In the genomic region with DNA sequence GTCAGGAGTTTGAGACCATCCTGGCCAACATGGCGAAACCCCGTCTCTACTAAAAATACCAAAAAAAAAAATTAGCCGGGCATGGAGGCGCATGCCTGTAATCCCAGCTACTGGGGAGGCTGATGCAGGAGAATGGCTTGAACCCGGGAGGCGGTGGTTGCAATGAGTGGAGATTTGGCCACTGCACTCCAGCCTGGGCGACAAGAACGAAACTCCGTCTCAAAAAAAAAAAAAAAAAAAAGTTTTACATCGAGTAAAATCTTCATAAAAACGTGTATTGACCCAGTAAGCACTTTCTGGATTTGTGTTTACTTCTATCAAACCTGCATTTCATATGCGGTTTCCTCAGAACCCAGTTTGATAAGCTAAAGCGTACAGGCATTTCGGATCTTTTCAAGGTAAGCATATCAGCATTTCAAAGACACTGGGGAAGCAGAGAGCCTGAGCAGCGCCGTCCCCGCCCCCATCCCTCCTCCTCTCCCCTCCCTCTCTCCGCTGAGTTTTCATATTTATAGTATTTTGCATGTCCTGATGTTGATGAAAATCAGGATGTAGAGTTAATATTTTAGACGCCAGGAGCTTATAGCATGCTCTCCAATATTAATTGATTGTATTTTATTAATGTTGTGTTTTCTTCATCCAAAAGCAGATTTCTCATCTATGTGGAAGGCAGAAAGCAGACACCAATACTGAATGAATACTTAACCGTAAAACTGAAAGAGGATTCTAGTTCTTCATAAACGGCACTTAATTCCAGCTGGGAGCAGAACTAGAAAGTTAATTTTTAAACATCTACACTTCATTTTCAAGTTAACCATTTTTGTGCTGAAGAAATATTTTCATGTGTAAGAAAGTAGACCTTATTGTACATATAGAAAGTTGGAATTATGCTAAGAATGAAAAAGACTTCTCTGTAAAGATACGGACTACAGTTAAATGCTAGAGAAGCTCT, we compare ENCODE assay signal across 9 cellular contexts. TPM values are rescaled to one million over a fixed set of nuclear protein-coding genes. Genes with fewer than 3 reads are reported as not detected.
DNase-seq lines count a peak whose midpoint lies in the region; ATAC-seq and TF ChIP-seq lines count a peak whose summit lies in the region.
"Had no signal": no experiment of that assay in that cellular context is flagged by ENCODE, and none has a peak within 500 bp of the region (broad histone marks: within the 10 kb centered on the region; RNA-seq: fewer than 3 reads in every experiment).

No MANE protein-coding gene starts in this region.

- no peak overlapping the region for H2BK120ac ChIP-seq in mesendoderm (ENCODE audit: low read depth, low read length)

- no peak overlapping the region for H2BK5ac ChIP-seq in mesendoderm (ENCODE audit: low read length)

- no peak overlapping the region for H3K9ac ChIP-seq in mesendoderm (ENCODE audit: low read length)

- H3K4me3 ChIP-seq in epithelial cell of proximal tubule (ENCODE audit: low read depth, low read length) (peak overlapping the region; percentile 59), prostate gland (peak overlapping the region; percentile 2 to 6), mesendoderm (ENCODE audit: low read length) (no peak overlapping the region)
- H3K4me3 ChIP-seq: cardiac muscle cell had no signal

- H4K8ac ChIP-seq in mesendoderm (ENCODE audit: low read depth, low read length), result no peak overlapping the region

- POLR2A ChIA-PET in activated CD8-positive, alpha-beta T cell treated with anti-CD3 and anti-CD28 coated beads for 36 hours (lab: Charles Lee), result interaction anchor here (1.0 to 1.4 kb wide), 2 partner anchors 10 to 28 kb away, joined by 3 to 6 read pairs; a partner anchor contains a TSS

- H3K27me3 ChIP-seq in prostate gland (replicated peaks; ENCODE audit: insufficient read depth), result no peaks in the 10 kb centered on the region
- H3K27me3 ChIP-seq in mesendoderm (ENCODE audit: insufficient read depth, low read length, poor library complexity), result no peaks in the 10 kb centered on the region

- no peak overlapping the region for H3K4me2 ChIP-seq in mesendoderm (ENCODE audit: low read length)

- no peaks in the 10 kb centered on the region for H3K79me1 ChIP-seq in mesendoderm (ENCODE audit: low read length)

- no peak overlapping the region for H3K4me3 Mint-ChIP-seq in activated CD8-positive, alpha-beta T cell treated with anti-CD3 and anti-CD28 coated beads for 36 hours

- no peak overlapping the region for H3K18ac ChIP-seq in mesendoderm (ENCODE audit: low read length)

- no peak overlapping the region for H3K27ac ChIP-seq in prostate gland
- H3K27ac ChIP-seq in mesendoderm (ENCODE audit: low read depth, low read length), result no peak overlapping the region
- H3K27ac ChIP-seq: cardiac muscle cell had no signal

- H3K27me3 Mint-ChIP-seq in activated CD8-positive, alpha-beta T cell treated with anti-CD3 and anti-CD28 coated beads for 36 hours, result no peaks in the 10 kb centered on the region

- H3K9me3 ChIP-seq in prostate gland, result no peaks in the 10 kb centered on the region

- intact Hi-C loops in prostate gland (cut with DNase I), result no loop called here
- intact Hi-C loops in activated CD8-positive, alpha-beta T cell treated with anti-CD3 and anti-CD28 coated beads for 36 hours (cut with micrococcal nuclease), result no loop called here

- DNase-seq in DMS53 treated with DMSO at 0.1 percent for 48 hours (lab: John Stamatoyannopoulos, UW; ENCODE audit: unreplicated experiment) (peak; percentile 59), NCI-H69 (lab: John Stamatoyannopoulos, UW) (peak; percentile 55), epithelial cell of proximal tubule (ENCODE audit: low read depth) (no peak), prostate gland (ENCODE audit: low spot score) (no peak), SIG-M5 treated with dmso at 0.1 percent for 504 hours (lab: John Stamatoyannopoulos, UW; ENCODE audit: unreplicated experiment) (no peak), mesendoderm (no peak), occipital lobe (lab: John Stamatoyannopoulos, UW) (no peak)
- no peak for DNase-seq in activated CD8-positive, alpha-beta T cell treated with anti-CD3 and anti-CD28 coated beads for 36 hours

- H3K4ac ChIP-seq in mesendoderm (ENCODE audit: low read depth, low read length), result no peak overlapping the region

- no peaks in the 10 kb centered on the region for H3K4me1 Mint-ChIP-seq in activated CD8-positive, alpha-beta T cell treated with anti-CD3 and anti-CD28 coated beads for 36 hours (ENCODE audit: low read depth)

- H3K56ac ChIP-seq in mesendoderm (ENCODE audit: low read length), result no peak overlapping the region

- no peaks in the 10 kb centered on the region for H3K36me3 Mint-ChIP-seq in activated CD8-positive, alpha-beta T cell treated with anti-CD3 and anti-CD28 coated beads for 36 hours (ENCODE audit: low read depth)

- no peak for ATAC-seq in activated CD8-positive, alpha-beta T cell treated with anti-CD3 and anti-CD28 coated beads for 36 hours

- WGBS in prostate gland, result 14% methylated on average over 22 of the region's 22 CpGs
- no CpG with 5 or more reads among the region's 22 CpGs for WGBS in mesendoderm (ENCODE audit: extremely low coverage, insufficient coverage, low lambda C conversion rate)

- H3K9me3 Mint-ChIP-seq in activated CD8-positive, alpha-beta T cell treated with anti-CD3 and anti-CD28 coated beads for 36 hours, result no peaks in the 10 kb centered on the region

- no peak overlapping the region for H2BK15ac ChIP-seq in mesendoderm (replicated peaks; ENCODE audit: low read depth)

- H2AK5ac ChIP-seq in mesendoderm (ENCODE audit: low read length), result no peak overlapping the region

- H3K4me1 ChIP-seq in prostate gland (replicated peaks) (no peaks in the 10 kb centered on the region), mesendoderm (ENCODE audit: control insufficient read depth, low read depth, low read length) (no peaks in the 10 kb centered on the region)

- H3K79me2 ChIP-seq in mesendoderm (ENCODE audit: control insufficient read depth, insufficient read depth, low read length), result no peaks in the 10 kb centered on the region

- TF ChIP-seq CTCF in epithelial cell of proximal tubule (conservative IDR thresholded peaks at IDR 0.05; ENCODE audit: low read depth, low read length) (no peak), prostate gland (IDR thresholded peaks at IDR 0.05) (no peak)
- TF ChIP-seq CTCF in activated CD8-positive, alpha-beta T cell treated with anti-CD3 and anti-CD28 coated beads for 36 hours (IDR thresholded peaks at IDR 0.05), result no peak

- H3K36me3 ChIP-seq in prostate gland (no peaks in the 10 kb centered on the region), mesendoderm (ENCODE audit: control insufficient read depth, insufficient read depth, low read length) (no peaks in the 10 kb centered on the region)
- H3K36me3 ChIP-seq: cardiac muscle cell had no signal

- TF ChIP-seq POLR2A in prostate gland (IDR thresholded peaks at IDR 0.05), result no peak

- no peak overlapping the region for H3K27ac Mint-ChIP-seq in activated CD8-positive, alpha-beta T cell treated with anti-CD3 and anti-CD28 coated beads for 36 hours

- no peak overlapping the region for H4K5ac ChIP-seq in mesendoderm (ENCODE audit: low read length)

- no peak overlapping the region for H3K23ac ChIP-seq in mesendoderm (ENCODE audit: low read length)

- CTCF ChIA-PET in activated CD8-positive, alpha-beta T cell treated with anti-CD3 and anti-CD28 coated beads for 36 hours (lab: Charles Lee), result interaction anchor here (0.9 to 6.1 kb wide), 5 partner anchors 8 to 217 kb away, joined by 3 to 31 read pairs (median 3); no protein-coding TSS in a partner anchor

RNA-seq across cellular contexts. Expression of a gene that starts 9.2 kb away (rescaled TPM):
- total RNA-seq in epithelial cell of proximal tubule, result 66.4 and 91.0 TPM in 2 replicates
- 10 to 100 TPM; 45.1 to 79.3 TPM for total RNA-seq in prostate gland
- 4.4 TPM for polyA plus RNA-seq in mesendoderm (2013, experiment 1 of 2)
- polyA plus RNA-seq in mesendoderm (2013, experiment 2 of 2), result 4.5 TPM
- 10 to 100 TPM; 22.8 to 22.9 TPM for total RNA-seq in activated CD8-positive, alpha-beta T cell treated with anti-CD3 and anti-CD28 coated beads for 36 hours
- total RNA-seq in occipital lobe, result 70.0 TPM

RNA-seq across cellular contexts. Expression of a gene that starts 51.7 kb away (rescaled TPM):
- total RNA-seq in epithelial cell of proximal tubule (0.12 and 0.58 TPM in 2 replicates), prostate gland (1 to 10 TPM in 1 of 2 donors, under 1 TPM in 1; 0.73 to 8.5 TPM), occipital lobe (9.4 TPM)
- 0.14 TPM for polyA plus RNA-seq in mesendoderm (2013, experiment 1 of 2)
- 0.15 TPM for polyA plus RNA-seq in mesendoderm (2013, experiment 2 of 2)
- under 1 TPM; 0.45 to 0.61 TPM for total RNA-seq in activated CD8-positive, alpha-beta T cell treated with anti-CD3 and anti-CD28 coated beads for 36 hours

Comparison
In these comparisons a context has a peak if more than half of its experiments do, and no peak if none do; other contexts are left out.
1. DNase-seq: peak in DMS53 treated with DMSO at 0.1 percent for 48 hours (single experiment) and NCI-H69 (single experiment); none in epithelial cell of proximal tubule (single experiment), prostate gland (single experiment), SIG-M5 treated with dmso at 0.1 percent for 504 hours (single experiment), mesendoderm (single experiment), activated CD8-positive, alpha-beta T cell treated with anti-CD3 and anti-CD28 coated beads for 36 hours (single experiment) and occipital lobe (single experiment).